In genomic region chr17:61354895-61355294, GRCh38 we compare ENCODE assay signal across 18 cellular contexts. TPM values are rescaled to one million over a fixed set of nuclear protein-coding genes. Genes with fewer than 3 reads are reported as not detected.
"Had no signal": no experiment of that assay in that cellular context is flagged by ENCODE, and none has a peak within 500 bp of the region (broad histone marks: within the 10 kb centered on the region; RNA-seq: fewer than 3 reads in every experiment).

No MANE protein-coding gene starts in this region.

- H3K4me1 ChIP-seq: body of pancreas, foreskin keratinocyte, pancreas, vagina had no signal

- H3K27ac ChIP-seq: body of pancreas, foreskin keratinocyte, lower lobe of right lung, pancreas, tibial nerve, vagina had no signal

- H3K27me3 ChIP-seq: body of pancreas, foreskin keratinocyte, pancreas, tibial nerve, vagina had no signal

- H3K27me3 Mint-ChIP-seq: activated CD4-positive, alpha-beta T cell treated with anti-CD3 and anti-CD28 coated beads, Interleukin-2, amount 10 ng/mL, durations not matched to agents 24 days and 14 days; activated naive CD8-positive, alpha-beta T cell treated with anti-CD3 and anti-CD28 coated beads for 36 hours; stimulated activated memory B cell treated with anti-CD40 and anti-IgM and Interleukin-4, amounts not matched to agents 10 μg/mL and 1 μg/mL and 100 μg/mL, for 72 hours had no signal

- ATAC-seq: body of pancreas; foreskin keratinocyte; lower lobe of right lung; pancreas; stimulated activated memory B cell treated with anti-CD40 and anti-IgM and Interleukin-4, amounts not matched to agents 10 μg/mL and 1 μg/mL and 100 μg/mL, for 72 hours had no signal

- H3K9me3 Mint-ChIP-seq: activated CD4-positive, alpha-beta T cell treated with anti-CD3 and anti-CD28 coated beads, Interleukin-2, amount 10 ng/mL, durations not matched to agents 24 days and 14 days; activated naive CD8-positive, alpha-beta T cell treated with anti-CD3 and anti-CD28 coated beads for 36 hours; stimulated activated memory B cell treated with anti-CD40 and anti-IgM and Interleukin-4, amounts not matched to agents 10 μg/mL and 1 μg/mL and 100 μg/mL, for 72 hours; T-helper 1 cell treated with Interleukin-12 subunit alpha and Interleukin-12 subunit beta and Interleukin-4 antibody, amounts not matched to agents 30 μg/mL and 1 μg/mL, for 36 hours had no signal

- H3K27ac Mint-ChIP-seq: activated CD4-positive, alpha-beta T cell treated with anti-CD3 and anti-CD28 coated beads, Interleukin-2, amount 10 ng/mL, durations not matched to agents 24 days and 14 days; activated naive CD8-positive, alpha-beta T cell treated with anti-CD3 and anti-CD28 coated beads for 36 hours; stimulated activated memory B cell treated with anti-CD40 and anti-IgM and Interleukin-4, amounts not matched to agents 10 μg/mL and 1 μg/mL and 100 μg/mL, for 72 hours; T-helper 1 cell treated with Interleukin-12 subunit alpha and Interleukin-12 subunit beta and Interleukin-4 antibody, amounts not matched to agents 30 μg/mL and 1 μg/mL, for 36 hours had no signal

- H3K36me3 ChIP-seq: lower lobe of right lung, pancreas, vagina had no signal

- H3K4me3 Mint-ChIP-seq: activated CD4-positive, alpha-beta T cell treated with anti-CD3 and anti-CD28 coated beads, Interleukin-2, amount 10 ng/mL, durations not matched to agents 24 days and 14 days; activated naive CD8-positive, alpha-beta T cell treated with anti-CD3 and anti-CD28 coated beads for 36 hours; stimulated activated memory B cell treated with anti-CD40 and anti-IgM and Interleukin-4, amounts not matched to agents 10 μg/mL and 1 μg/mL and 100 μg/mL, for 72 hours; T-helper 1 cell treated with Interleukin-12 subunit alpha and Interleukin-12 subunit beta and Interleukin-4 antibody, amounts not matched to agents 30 μg/mL and 1 μg/mL, for 36 hours had no signal

- H3K4me3 ChIP-seq: body of pancreas, lower lobe of right lung, pancreas, tibial nerve, vagina had no signal

- H3K4me1 Mint-ChIP-seq: activated CD4-positive, alpha-beta T cell treated with anti-CD3 and anti-CD28 coated beads, Interleukin-2, amount 10 ng/mL, durations not matched to agents 24 days and 14 days; activated naive CD8-positive, alpha-beta T cell treated with anti-CD3 and anti-CD28 coated beads for 36 hours; stimulated activated memory B cell treated with anti-CD40 and anti-IgM and Interleukin-4, amounts not matched to agents 10 μg/mL and 1 μg/mL and 100 μg/mL, for 72 hours had no signal

- H3K9me3 ChIP-seq: body of pancreas, lower lobe of right lung, pancreas, tibial nerve, vagina had no signal

- DNase-seq: activated CD4-positive, alpha-beta T cell treated with anti-CD3 and anti-CD28 coated beads, Interleukin-2, amount 10 ng/mL, durations not matched to agents 24 days and 14 days; activated CD4-positive, CD25-positive, alpha-beta regulatory T cell; activated CD8-positive, alpha-beta memory T cell treated with anti-CD3 and anti-CD28 coated beads, Interleukin-2, amount 50 U/mL, for 48 hours; activated gamma-delta T cell treated with Interleukin-2 at 50 U/mL for 16 hours; activated naive CD8-positive, alpha-beta T cell treated with anti-CD3 and anti-CD28 coated beads for 36 hours; amygdala; body of pancreas; central memory CD4-positive, alpha-beta T cell; effector CD8-positive, alpha-beta T cell; foreskin keratinocyte; glutamatergic neuron; lower lobe of right lung; midbrain; pancreas had no signal

- H3K36me3 Mint-ChIP-seq: activated naive CD8-positive, alpha-beta T cell treated with anti-CD3 and anti-CD28 coated beads for 36 hours had no signal

RNA-seq across cellular contexts. Expression of gene TBX2, which starts 44.7 kb away (rescaled TPM):
- total RNA-seq: activated CD4-positive, alpha-beta T cell treated with anti-CD3 and anti-CD28 coated beads, Interleukin-2, amount 10 ng/mL, durations not matched to agents 24 days and 14 days; activated naive CD8-positive, alpha-beta T cell treated with anti-CD3 and anti-CD28 coated beads for 36 hours; foreskin keratinocyte had no signal
- polyA plus RNA-seq: foreskin keratinocyte had no signal
